20 cellular contexts compared by ENCODE assay signal in genomic region chr1:74113333-74113732, GRCh38.
"Had no signal": no experiment of that assay in that cellular context is flagged by ENCODE, and none has a peak within 500 bp of the region (broad histone marks: within the 10 kb centered on the region; RNA-seq: fewer than 3 reads in every experiment).

No MANE protein-coding gene starts in this region.

- ATAC-seq: Panc1, SK-N-SH treated with all-trans-retinoic acid at 6 μM for 48 hours had no signal

- DNase-seq: KBM-7, NCI-H1092, NCI-H1105 treated with DMSO at 0.1 percent for 48 hours, NCI-H1417 treated with DMSO at 0.1 percent for 48 hours, NCI-H146, NCI-H1694 treated with DMSO at 0.1 percent for 48 hours, NCI-H1930, NCI-H2081 treated with DMSO at 0.1 percent for 48 hours, NCI-H2171, NCI-H226, NCI-H446, NCI-H510A, NCI-H524 treated with DMSO at 0.1 percent for 48 hours, NCI-H69, NCI-H774, SHP77, T-helper 1 cell had no signal

- H3K27ac ChIP-seq: RWPE1 had no signal
